16 cellular contexts compared by ENCODE assay signal in genomic region chr7:99132922-99133321, GRCh38. TPM values are rescaled to one million over a fixed set of nuclear protein-coding genes. Genes with fewer than 3 reads are reported as not detected.
DNase-seq lines count a peak whose midpoint lies in the region; ATAC-seq and TF ChIP-seq lines count a peak whose summit lies in the region.
"Had no signal": no experiment of that assay in that cellular context is flagged by ENCODE, and none has a peak within 500 bp of the region (broad histone marks: within the 10 kb centered on the region; RNA-seq: fewer than 3 reads in every experiment).

No MANE protein-coding gene starts in this region.

- peaks cover 4% of the 10 kb centered on the region; the same call in 1 of the 2 replicates for H4K20me1 ChIP-seq in GM23338 (replicated peaks; ENCODE audit: insufficient read depth)

- H3K23ac ChIP-seq in trophoblast cell (ENCODE audit: low read length): no peak overlapping the region

- H3K4me3 Mint-ChIP-seq in GM23338: no peak overlapping the region
- no peak overlapping the region for H3K4me3 Mint-ChIP-seq in CD8-positive, alpha-beta memory T cell
- no peak overlapping the region for H3K4me3 Mint-ChIP-seq in T-helper 2 cell treated with Interferon-gamma antibody and Interleukin-4, amounts not matched to agents 5 μg/mL and 100 μg/mL, for 36 hours
- H3K4me3 Mint-ChIP-seq: stimulated activated naive CD8-positive, alpha-beta T cell treated with anti-CD3 and anti-CD28 coated beads, Interleukin-15, amount 100 ng/mL, for 72 hours had no signal

- H3K9me3 ChIP-seq in SK-N-MC (ENCODE audit: low read depth, low read length) (no peaks in the 10 kb centered on the region), esophagus squamous epithelium (no peaks in the 10 kb centered on the region), trophoblast cell (ENCODE audit: insufficient read depth, low read depth, low read length) (no peaks in the 10 kb centered on the region)
- H3K9me3 ChIP-seq in CD8-positive, alpha-beta memory T cell (ENCODE audit: low read length): no peaks in the 10 kb centered on the region

- H3K27me3 ChIP-seq in GM23338 (ENCODE audit: insufficient read depth) (no peaks in the 10 kb centered on the region), esophagus squamous epithelium (no peaks in the 10 kb centered on the region), trophoblast cell (ENCODE audit: insufficient read depth, low read length) (no peaks in the 10 kb centered on the region)
- H3K27me3 ChIP-seq in CD8-positive, alpha-beta memory T cell (ENCODE audit: insufficient read depth, low read length, poor library complexity, severe bottlenecking): no peaks in the 10 kb centered on the region

- POLR2A ChIA-PET in CD8-positive, alpha-beta memory T cell (lab: Charles Lee): no interaction called here

- H3K27ac Mint-ChIP-seq in GM23338: peak overlapping the region; percentile 7; the same call in 1 of the 2 replicates
- no peak overlapping the region for H3K27ac Mint-ChIP-seq in CD8-positive, alpha-beta memory T cell
- H3K27ac Mint-ChIP-seq in T-helper 2 cell treated with Interferon-gamma antibody and Interleukin-4, amounts not matched to agents 5 μg/mL and 100 μg/mL, for 36 hours: no peak overlapping the region
- H3K27ac Mint-ChIP-seq: stimulated activated naive CD8-positive, alpha-beta T cell treated with anti-CD3 and anti-CD28 coated beads, Interleukin-15, amount 100 ng/mL, for 72 hours had no signal

- H2AFZ ChIP-seq in GM23338 (no peak overlapping the region), trophoblast cell (ENCODE audit: insufficient read depth, low read length, poor library complexity) (no peak overlapping the region)

- H4K91ac ChIP-seq in trophoblast cell (ENCODE audit: low read depth, low read length): no peak overlapping the region

- no peak overlapping the region for H4K12ac ChIP-seq in trophoblast cell (ENCODE audit: low read depth, low read length)

- H3K36me3 ChIP-seq in GM23338 (ENCODE audit: insufficient read depth): no peaks in the 10 kb centered on the region
- no peaks in the 10 kb centered on the region for H3K36me3 ChIP-seq in SK-N-MC (ENCODE audit: insufficient read depth, low read length)
- no peaks in the 10 kb centered on the region for H3K36me3 ChIP-seq in esophagus squamous epithelium
- H3K36me3 ChIP-seq in trophoblast cell (ENCODE audit: control insufficient read depth in 1 of 2, insufficient read depth in 2 of 2, low read length in 2 of 2): peaks cover 0 to 3% of the 10 kb centered on the region in 2 experiments
- H3K36me3 ChIP-seq in CD8-positive, alpha-beta memory T cell (ENCODE audit: insufficient read depth, low read length): no peaks in the 10 kb centered on the region

- intact Hi-C loops in esophagus squamous epithelium (cut with DNase I): no loop called here

- no peak overlapping the region for H2BK5ac ChIP-seq in trophoblast cell (ENCODE audit: low read depth, low read length, poor library complexity)

- H3K79me2 ChIP-seq in GM23338 (replicated peaks; ENCODE audit: insufficient read depth) (peaks cover 100% of the 10 kb centered on the region), trophoblast cell (ENCODE audit: control insufficient read depth, insufficient read depth, low read length, poor library complexity) (peaks cover 26% of the 10 kb centered on the region)

- no peaks in the 10 kb centered on the region for H3K9me3 Mint-ChIP-seq in GM23338
- no peaks in the 10 kb centered on the region for H3K9me3 Mint-ChIP-seq in CD8-positive, alpha-beta memory T cell
- H3K9me3 Mint-ChIP-seq in T-helper 2 cell treated with Interferon-gamma antibody and Interleukin-4, amounts not matched to agents 5 μg/mL and 100 μg/mL, for 36 hours: no peaks in the 10 kb centered on the region
- H3K9me3 Mint-ChIP-seq: stimulated activated naive CD8-positive, alpha-beta T cell treated with anti-CD3 and anti-CD28 coated beads, Interleukin-15, amount 100 ng/mL, for 72 hours had no signal

- in situ Hi-C loops in GM13977 (cut with MboI; ENCODE audit: low pct_unique_long_range_greater_than_20kb, low sequenced_read_pairs, unreplicated experiment): no loop called here

- H3K4me2 ChIP-seq in GM23338 (no peak overlapping the region), trophoblast cell (ENCODE audit: low read length) (no peak overlapping the region)

- no peak overlapping the region for H2BK120ac ChIP-seq in trophoblast cell (ENCODE audit: insufficient read depth, low read length, poor library complexity)

- H3K14ac ChIP-seq in trophoblast cell (ENCODE audit: low read length): no peak overlapping the region

- H3F3A ChIP-seq in GM23338 (replicated peaks; ENCODE audit: low read depth): no peaks in the 10 kb centered on the region

- WGBS in esophagus squamous epithelium, 2 donors: 33 to 47% methylated on average over 6 of the region's 6 CpGs
- WGBS in trophoblast cell (ENCODE audit: extremely low coverage, insufficient coverage, insufficient read length): no CpG with 5 or more reads among the region's 6 CpGs

- H2AK5ac ChIP-seq in trophoblast cell (ENCODE audit: low read length): no peak overlapping the region

- TF ChIP-seq CTCF in GM23338 (conservative IDR thresholded peaks at IDR 0.05; ENCODE audit: low read depth in 2 of 2) (no peak), esophagus squamous epithelium (IDR thresholded peaks at IDR 0.05) (no peak), GM13977 (IDR thresholded peaks at IDR 0.05; ENCODE audit: extremely low read depth, insufficient read depth, missing control alignments) (no peak)

- peaks cover 5% of the 10 kb centered on the region for H3K4me1 ChIP-seq in GM23338 (ENCODE audit: insufficient read depth)
- H3K4me1 ChIP-seq in esophagus squamous epithelium: peaks cover 43 to 100% (median 84%) of the 10 kb centered on the region in 3 donors
- peaks cover 12 to 13% of the 10 kb centered on the region in 2 experiments for H3K4me1 ChIP-seq in trophoblast cell (ENCODE audit: control insufficient read depth in 1 of 2, insufficient read depth in 2 of 2, low read length in 2 of 2)
- peaks cover 6% of the 10 kb centered on the region for H3K4me1 ChIP-seq in CD8-positive, alpha-beta memory T cell (ENCODE audit: insufficient read depth, low read length)

- no peak for DNase-seq in GM23338 (ENCODE audit: low spot score)
- no peak for DNase-seq in SK-N-MC (ENCODE audit: low read depth, low spot score)
- DNase-seq in esophagus squamous epithelium (lab: John Stamatoyannopoulos, UW): no peak
- DNase-seq in trophoblast cell: no peak
- no peak for DNase-seq in CD8-positive, alpha-beta memory T cell
- no peak for DNase-seq in GM13977 (ENCODE audit: low spot score)
- no peak for DNase-seq in T-helper 2 cell treated with Interferon-gamma antibody and Interleukin-4, amounts not matched to agents 5 μg/mL and 100 μg/mL, for 36 hours (ENCODE audit: low spot score)
- DNase-seq: activated gamma-delta T cell; dermis blood vessel endothelial cell; EL; hippocampal formation; NCI-H1694; NCI-H446 treated with DMSO at 0.1 percent for 48 hours; stimulated activated naive CD8-positive, alpha-beta T cell treated with anti-CD3 and anti-CD28 coated beads, Interleukin-15, amount 100 ng/mL, for 72 hours; T-helper 2 cell had no signal

- H3K79me1 ChIP-seq in trophoblast cell (ENCODE audit: low read length): peaks cover 5% of the 10 kb centered on the region

- no peaks in the 10 kb centered on the region for H3K27me3 Mint-ChIP-seq in GM23338 (ENCODE audit: insufficient read depth, low read depth, poor library complexity)
- no peaks in the 10 kb centered on the region for H3K27me3 Mint-ChIP-seq in CD8-positive, alpha-beta memory T cell
- H3K27me3 Mint-ChIP-seq in T-helper 2 cell treated with Interferon-gamma antibody and Interleukin-4, amounts not matched to agents 5 μg/mL and 100 μg/mL, for 36 hours (ENCODE audit: low read depth): no peaks in the 10 kb centered on the region
- H3K27me3 Mint-ChIP-seq: stimulated activated naive CD8-positive, alpha-beta T cell treated with anti-CD3 and anti-CD28 coated beads, Interleukin-15, amount 100 ng/mL, for 72 hours had no signal

- peaks cover 19% of the 10 kb centered on the region for H3K4me1 Mint-ChIP-seq in GM23338
- H3K4me1 Mint-ChIP-seq in CD8-positive, alpha-beta memory T cell: peaks cover 50 to 73% (median 59%) of the 10 kb centered on the region in 3 donors
- H3K4me1 Mint-ChIP-seq in T-helper 2 cell treated with Interferon-gamma antibody and Interleukin-4, amounts not matched to agents 5 μg/mL and 100 μg/mL, for 36 hours (ENCODE audit: low read depth): peaks cover 6% of the 10 kb centered on the region

- H3K9ac ChIP-seq in SK-N-MC (ENCODE audit: insufficient read length): no peak overlapping the region
- no peak overlapping the region for H3K9ac ChIP-seq in trophoblast cell (ENCODE audit: low read length)

- no peak for ATAC-seq in GM23338
- ATAC-seq: HCT116; stimulated activated naive CD8-positive, alpha-beta T cell treated with anti-CD3 and anti-CD28 coated beads, Interleukin-15, amount 100 ng/mL, for 72 hours had no signal

- H3K36me3 Mint-ChIP-seq in GM23338 (ENCODE audit: low read depth): no peaks in the 10 kb centered on the region
- H3K36me3 Mint-ChIP-seq in CD8-positive, alpha-beta memory T cell: no peaks in the 10 kb centered on the region
- no peaks in the 10 kb centered on the region for H3K36me3 Mint-ChIP-seq in T-helper 2 cell treated with Interferon-gamma antibody and Interleukin-4, amounts not matched to agents 5 μg/mL and 100 μg/mL, for 36 hours (ENCODE audit: low read depth)

- no peaks in the 10 kb centered on the region for H3K9me2 ChIP-seq in GM23338 (ENCODE audit: insufficient read depth)

- H3K27ac ChIP-seq in GM23338 (ENCODE audit: low read depth): no peak overlapping the region
- H3K27ac ChIP-seq in SK-N-MC: peak overlapping the region; percentile 33; the same call in 1 of the 2 replicates
- peak overlapping the region; percentile 58 to 100 (median 84) for H3K27ac ChIP-seq in esophagus squamous epithelium
- H3K27ac ChIP-seq in trophoblast cell (ENCODE audit: low read depth, low read length): no peak overlapping the region
- H3K27ac ChIP-seq in CD8-positive, alpha-beta memory T cell (ENCODE audit: low read depth, low read length): no peak overlapping the region

- no peak overlapping the region for H2BK12ac ChIP-seq in trophoblast cell (ENCODE audit: low read length)

- no peak overlapping the region for H3K18ac ChIP-seq in trophoblast cell (ENCODE audit: low read length)

- peak overlapping the region; percentile 37 for H3K4ac ChIP-seq in trophoblast cell (ENCODE audit: low read depth, low read length)

- CTCF ChIA-PET in CD8-positive, alpha-beta memory T cell (lab: Charles Lee): no interaction called here

- no peak overlapping the region for H4K8ac ChIP-seq in trophoblast cell (ENCODE audit: low read depth, low read length)

- no peak for TF ChIP-seq POLR2A in esophagus squamous epithelium (IDR thresholded peaks at IDR 0.05)

- H3K4me3 ChIP-seq in GM23338: no peak overlapping the region
- no peak overlapping the region for H3K4me3 ChIP-seq in SK-N-MC
- H3K4me3 ChIP-seq in esophagus squamous epithelium: peak overlapping the region in 2 of 4 donors; percentile 5 to 26
- no peak overlapping the region for H3K4me3 ChIP-seq in trophoblast cell (ENCODE audit: low read depth, low read length)
- no peak overlapping the region for H3K4me3 ChIP-seq in CD8-positive, alpha-beta memory T cell (ENCODE audit: low read length)

RNA-seq across cellular contexts. Expression of gene SMURF1, which starts 11.0 kb away (rescaled TPM):
- total RNA-seq in GM23338 (2014; rRNA removed; shearing (Covaris generic)): 17.5 and 23.9 TPM in 2 replicates
- polyA plus RNA-seq in GM23338 (2016; fragmentation: Nextera tagmentation; extraction: Ambion mirVana): 5.0 and 5.8 TPM in 2 replicates
- 10 to 100 TPM; 16.4 to 36.2 (median 24.6) TPM for total RNA-seq in esophagus squamous epithelium
- 31.9 and 34.4 TPM in 2 replicates for polyA plus RNA-seq in trophoblast cell (2013)
- 10 to 100 TPM; 14.8 to 14.9 TPM for total RNA-seq in CD8-positive, alpha-beta memory T cell
- 2.2 TPM for polyA plus RNA-seq in CD8-positive, alpha-beta memory T cell

Comparison
In these comparisons a context has a peak if more than half of its experiments do, and no peak if none do; other contexts are left out.
1. H3K27ac ChIP-seq: peak in SK-N-MC (single experiment) and esophagus squamous epithelium (4 of 4); none in GM23338 (single experiment), trophoblast cell (single experiment) and CD8-positive, alpha-beta memory T cell (single experiment).